Comparison of ENCODE assay signal across 12 cellular contexts in the genomic region with DNA sequence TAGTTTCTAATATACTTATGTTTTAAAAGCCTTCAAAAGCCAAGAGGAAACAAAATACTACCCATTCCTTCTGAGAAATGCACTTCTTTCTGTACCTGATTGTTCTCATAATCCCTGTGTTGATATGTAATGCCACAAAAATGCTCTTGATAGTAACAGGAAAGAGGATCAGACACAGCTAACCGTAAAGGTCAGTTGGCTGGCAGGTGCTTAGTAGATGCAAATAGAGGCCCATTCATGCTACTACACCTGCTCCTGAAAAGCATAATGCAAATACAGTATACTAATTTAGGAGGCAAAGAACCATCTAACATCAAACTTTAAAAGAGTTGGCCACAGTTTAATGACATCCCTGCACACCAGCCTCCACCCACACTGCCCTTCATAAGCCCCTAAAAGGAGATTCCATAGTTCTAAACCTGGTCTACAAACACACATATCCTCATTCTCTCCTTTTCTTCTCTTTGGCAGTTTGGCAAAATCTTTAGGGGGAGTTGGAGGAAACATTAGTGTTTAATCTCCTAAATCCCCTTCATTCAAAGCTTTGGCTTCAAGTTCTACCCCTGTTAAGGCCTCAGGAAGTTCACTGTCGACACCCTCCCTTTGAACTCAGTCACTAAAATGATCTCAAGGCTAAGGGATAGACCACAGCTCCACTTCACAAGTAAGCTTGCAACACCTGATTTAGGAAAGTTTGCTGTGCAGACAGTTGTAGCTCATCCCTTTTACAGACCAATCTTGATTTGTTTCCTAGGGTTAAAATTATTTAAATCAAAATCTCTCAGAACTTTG. TPM values are rescaled to one million over a fixed set of nuclear protein-coding genes. Genes with fewer than 3 reads are reported as not detected.
DNase-seq lines count a peak whose midpoint lies in the region; ATAC-seq and TF ChIP-seq lines count a peak whose summit lies in the region.
"Had no signal": no experiment of that assay in that cellular context is flagged by ENCODE, and none has a peak within 500 bp of the region (broad histone marks: within the 10 kb centered on the region; RNA-seq: fewer than 3 reads in every experiment).

No MANE protein-coding gene starts in this region.

- peaks cover 0 to 1% (median 0%) of the 10 kb centered on the region in 7 donors for H3K9me3 Mint-ChIP-seq in CD4-positive, CD25-positive, alpha-beta regulatory T cell
- H3K9me3 Mint-ChIP-seq in activated T-helper 17 cell treated with anti-CD3 and anti-CD28 coated beads, Interleukin-2, amount 50 U/mL, for 72 hours: no peaks in the 10 kb centered on the region

- CTCF ChIA-PET in A673 (lab: Charles Lee): no interaction called here

- H3K9me3 ChIP-seq in CD4-positive, CD25-positive, alpha-beta regulatory T cell (ENCODE audit: control insufficient read depth in 2 of 2, low read length in 2 of 2): no peaks in the 10 kb centered on the region
- H3K9me3 ChIP-seq in HAP-1 (no peaks in the 10 kb centered on the region), A673 (ENCODE audit: low read depth, low read length, poor library complexity, severe bottlenecking) (no peaks in the 10 kb centered on the region)
- H3K9me3 ChIP-seq: sigmoid colon had no signal

- H3K27ac ChIP-seq in CD4-positive, CD25-positive, alpha-beta regulatory T cell (ENCODE audit: insufficient read depth, low read length, poor library complexity, severe bottlenecking): no peak overlapping the region
- no peak overlapping the region for H3K27ac ChIP-seq in A673 (ENCODE audit: low read depth, low read length, poor library complexity, severe bottlenecking)
- H3K27ac ChIP-seq: cardiac muscle cell, sigmoid colon had no signal

- intact Hi-C loops in A673 (cut with micrococcal nuclease; ENCODE audit: unreplicated experiment): no loop called here

- BruUV-seq in A673 (replicated peaks; lab: Mats Ljungman, UMichigan): no TSS peak

- peaks cover 4% of the 10 kb centered on the region for H3K27me3 Mint-ChIP-seq in CD4-positive, CD25-positive, alpha-beta regulatory T cell
- H3K27me3 Mint-ChIP-seq in activated T-helper 17 cell treated with anti-CD3 and anti-CD28 coated beads, Interleukin-2, amount 50 U/mL, for 72 hours: no peaks in the 10 kb centered on the region

- H3K4me3 ChIP-seq in CD4-positive, CD25-positive, alpha-beta regulatory T cell (ENCODE audit: low read depth, low read length): no peak overlapping the region
- H3K4me3 ChIP-seq in HAP-1 (no peak overlapping the region), H7 (ENCODE audit: insufficient read depth, low read depth, low read length) (no peak overlapping the region), A673 (ENCODE audit: low read depth, low read length, poor library complexity, severe bottlenecking) (no peak overlapping the region)
- H3K4me3 ChIP-seq: cardiac muscle cell, sigmoid colon had no signal

- ATAC-seq in CD4-positive, CD25-positive, alpha-beta regulatory T cell (ENCODE audit: low read depth in 2 of 2): no peak
- ATAC-seq in activated T-helper 17 cell treated with anti-CD3 and anti-CD28 coated beads, Interleukin-2, amount 50 U/mL, for 72 hours (replicated peaks): no peak
- no peak for ATAC-seq in HG03442 (IDR thresholded peaks at IDR 0.05; ENCODE audit: unreplicated experiment)
- ATAC-seq: left lobe of liver had no signal

- peak overlapping the region in 2 of 3 donors; percentile 5 to 43 for H3K27ac Mint-ChIP-seq in CD4-positive, CD25-positive, alpha-beta regulatory T cell
- H3K27ac Mint-ChIP-seq in activated T-helper 17 cell treated with anti-CD3 and anti-CD28 coated beads, Interleukin-2, amount 50 U/mL, for 72 hours: peak overlapping the region; percentile 46

- peak in 1 of 3 donors; percentile 32 for DNase-seq in CD4-positive, CD25-positive, alpha-beta regulatory T cell
- DNase-seq in HAP-1 (ENCODE audit: low spot score in 2 of 2) (peak; percentile 47 to 73), NCI-H510A (lab: John Stamatoyannopoulos, UW) (peak; percentile 43), H7 (no peak), A673 (ENCODE audit: low spot score) (no peak), midbrain (lab: John Stamatoyannopoulos, UW) (no peak)
- DNase-seq: GOT3, sigmoid colon had no signal

- no peaks in the 10 kb centered on the region for H3K36me3 ChIP-seq in CD4-positive, CD25-positive, alpha-beta regulatory T cell (ENCODE audit: control insufficient read depth, insufficient read depth, low read length)
- H3K36me3 ChIP-seq in HAP-1 (replicated peaks) (no peaks in the 10 kb centered on the region), H7 (replicated peaks; ENCODE audit: control insufficient read depth, insufficient read depth, low read length) (no peaks in the 10 kb centered on the region), A673 (ENCODE audit: insufficient read depth, low read length, poor library complexity, severe bottlenecking) (no peaks in the 10 kb centered on the region)
- H3K36me3 ChIP-seq: cardiac muscle cell, sigmoid colon had no signal

- H3K36me3 Mint-ChIP-seq in CD4-positive, CD25-positive, alpha-beta regulatory T cell: peaks cover 3% of the 10 kb centered on the region
- H3K36me3 Mint-ChIP-seq in activated T-helper 17 cell treated with anti-CD3 and anti-CD28 coated beads, Interleukin-2, amount 50 U/mL, for 72 hours (ENCODE audit: low read depth): no peaks in the 10 kb centered on the region

- no peaks in the 10 kb centered on the region for H3K27me3 ChIP-seq in CD4-positive, CD25-positive, alpha-beta regulatory T cell (ENCODE audit: control insufficient read depth, insufficient read depth, low read length)
- H3K27me3 ChIP-seq in HAP-1 (ENCODE audit: low read depth) (no peaks in the 10 kb centered on the region), H7 (ENCODE audit: control insufficient read depth, insufficient read depth, low read length) (no peaks in the 10 kb centered on the region), A673 (replicated peaks; ENCODE audit: insufficient read depth, low read depth, low read length, poor library complexity) (no peaks in the 10 kb centered on the region)
- H3K27me3 ChIP-seq: cardiac muscle cell, sigmoid colon had no signal

- H3K4me1 ChIP-seq in CD4-positive, CD25-positive, alpha-beta regulatory T cell (ENCODE audit: control insufficient read depth, insufficient read depth, low read length, poor library complexity, severe bottlenecking): peaks cover 34% of the 10 kb centered on the region
- H3K4me1 ChIP-seq in HAP-1 (peaks cover 37% of the 10 kb centered on the region), A673 (ENCODE audit: insufficient read depth, low read length, poor library complexity, severe bottlenecking) (peaks cover 40% of the 10 kb centered on the region)

- H3K4me3 Mint-ChIP-seq in CD4-positive, CD25-positive, alpha-beta regulatory T cell: peak overlapping the region in 3 of 4 donors; percentile 14 to 66 (median 45)
- peak overlapping the region; percentile 24 for H3K4me3 Mint-ChIP-seq in activated T-helper 17 cell treated with anti-CD3 and anti-CD28 coated beads, Interleukin-2, amount 50 U/mL, for 72 hours

- H3K4me1 Mint-ChIP-seq in CD4-positive, CD25-positive, alpha-beta regulatory T cell: peaks cover 16 to 52% (median 35%) of the 10 kb centered on the region in 4 donors
- H3K4me1 Mint-ChIP-seq in activated T-helper 17 cell treated with anti-CD3 and anti-CD28 coated beads, Interleukin-2, amount 50 U/mL, for 72 hours: peaks cover 16% of the 10 kb centered on the region

- TF ChIP-seq CTCF in A673 (conservative IDR thresholded peaks at IDR 0.05; ENCODE audit: low read depth, low read length): no peak

- POLR2A ChIA-PET in A673 (lab: Charles Lee; ENCODE audit: low non-redundant PET): no interaction called here

- in situ Hi-C loops in HAP-1 (cut with MboI; ENCODE audit: low sequenced_read_pairs): no loop called here

RNA-seq across cellular contexts. Expression of a gene that starts 2.9 kb away (rescaled TPM):
- 123 TPM for total RNA-seq in CD4-positive, CD25-positive, alpha-beta regulatory T cell
- 100 to 1,000 TPM; 117 to 159 (median 149) TPM for polyA plus RNA-seq in CD4-positive, CD25-positive, alpha-beta regulatory T cell
- total RNA-seq in activated T-helper 17 cell treated with anti-CD3 and anti-CD28 coated beads, Interleukin-2, amount 50 U/mL, for 72 hours: 100 to 1,000 TPM in 1 of 2 donors, 10 to 100 TPM in 1; 94.5 to 111 TPM
- total RNA-seq in H7 (2014; rRNA removed; shearing (Covaris generic)): 80.9 and 173 TPM in 2 replicates
- 91.4 and 94.8 TPM in 2 replicates for total RNA-seq in A673 (2021)

Comparison
In these comparisons a context has a peak if more than half of its experiments do, and no peak if none do; other contexts are left out.
1. DNase-seq: peak in HAP-1 (2 of 2) and NCI-H510A (single experiment); none in H7 (single experiment), A673 (single experiment) and midbrain (single experiment).